17 cellular contexts compared by ENCODE assay signal in genomic region chr5:62288118-62288517, GRCh38. TPM values are rescaled to one million over a fixed set of nuclear protein-coding genes. Genes with fewer than 3 reads are reported as not detected.
A peak's percentile ranks its signal among the peaks of the same experiment; 100 is the strongest.
DNase-seq lines count a peak whose midpoint lies in the region; ATAC-seq lines count a peak whose summit lies in the region.
"Had no signal": no experiment of that assay in that cellular context is flagged by ENCODE, and none has a peak within 500 bp of the region (broad histone marks: within the 10 kb centered on the region; RNA-seq: fewer than 3 reads in every experiment).

No MANE protein-coding gene starts in this region.

- no peak for ATAC-seq in activated CD8-positive, alpha-beta memory T cell treated with anti-CD3 and anti-CD28 coated beads, Interleukin-2, amount 10 ng/mL, durations not matched to agents 7 days and 5 days
- ATAC-seq in left colon: peak; percentile 77

- H3K27ac Mint-ChIP-seq in activated CD8-positive, alpha-beta memory T cell treated with anti-CD3 and anti-CD28 coated beads, Interleukin-2, amount 10 ng/mL, durations not matched to agents 7 days and 5 days: peak overlapping the region; percentile 99
- H3K27ac Mint-ChIP-seq in activated CD4-positive, alpha-beta memory T cell treated with anti-CD3 and anti-CD28 coated beads for 36 hours: peak overlapping the region; percentile 98
- peak overlapping the region; percentile 53 for H3K27ac Mint-ChIP-seq in activated T-helper 1 cell treated with anti-CD3 and anti-CD28 coated beads, Interleukin-12 subunit alpha, Interleukin-12 subunit beta, Interleukin-2, Interleukin-4 antibody, amounts not matched to agents 30 ng/mL and 10 ng/mL and 1 ng/mL, durations not matched to agents 14 hours and 24 hours and 36 hours

- peaks cover 88% of the 10 kb centered on the region for H3K4me1 Mint-ChIP-seq in activated CD8-positive, alpha-beta memory T cell treated with anti-CD3 and anti-CD28 coated beads, Interleukin-2, amount 10 ng/mL, durations not matched to agents 7 days and 5 days
- peaks cover 93% of the 10 kb centered on the region for H3K4me1 Mint-ChIP-seq in activated CD4-positive, alpha-beta memory T cell treated with anti-CD3 and anti-CD28 coated beads for 36 hours (ENCODE audit: low read depth)
- peaks cover 94% of the 10 kb centered on the region for H3K4me1 Mint-ChIP-seq in activated T-helper 1 cell treated with anti-CD3 and anti-CD28 coated beads, Interleukin-12 subunit alpha, Interleukin-12 subunit beta, Interleukin-2, Interleukin-4 antibody, amounts not matched to agents 30 ng/mL and 10 ng/mL and 1 ng/mL, durations not matched to agents 14 hours and 24 hours and 36 hours (ENCODE audit: low read depth)

- POLR2A ChIA-PET in activated CD4-positive, alpha-beta memory T cell treated with anti-CD3 and anti-CD28 coated beads for 36 hours (lab: Charles Lee): interaction anchor here (1.3 to 2.6 kb wide), 2 partner anchors 18 to 21 kb away, joined by 8 to 21 read pairs; partner anchors contain the start of gene KIF2A

- peaks cover 86% of the 10 kb centered on the region for H3K36me3 Mint-ChIP-seq in activated CD8-positive, alpha-beta memory T cell treated with anti-CD3 and anti-CD28 coated beads, Interleukin-2, amount 10 ng/mL, durations not matched to agents 7 days and 5 days
- peaks cover 12% of the 10 kb centered on the region for H3K36me3 Mint-ChIP-seq in activated CD4-positive, alpha-beta memory T cell treated with anti-CD3 and anti-CD28 coated beads for 36 hours
- H3K36me3 Mint-ChIP-seq in activated T-helper 1 cell treated with anti-CD3 and anti-CD28 coated beads, Interleukin-12 subunit alpha, Interleukin-12 subunit beta, Interleukin-2, Interleukin-4 antibody, amounts not matched to agents 30 ng/mL and 10 ng/mL and 1 ng/mL, durations not matched to agents 14 hours and 24 hours and 36 hours (ENCODE audit: low read depth): peaks cover 32% of the 10 kb centered on the region

- H3K4me3 Mint-ChIP-seq in activated CD8-positive, alpha-beta memory T cell treated with anti-CD3 and anti-CD28 coated beads, Interleukin-2, amount 10 ng/mL, durations not matched to agents 7 days and 5 days: no peak overlapping the region
- H3K4me3 Mint-ChIP-seq in activated CD4-positive, alpha-beta memory T cell treated with anti-CD3 and anti-CD28 coated beads for 36 hours: no peak overlapping the region
- no peak overlapping the region for H3K4me3 Mint-ChIP-seq in activated T-helper 1 cell treated with anti-CD3 and anti-CD28 coated beads, Interleukin-12 subunit alpha, Interleukin-12 subunit beta, Interleukin-2, Interleukin-4 antibody, amounts not matched to agents 30 ng/mL and 10 ng/mL and 1 ng/mL, durations not matched to agents 14 hours and 24 hours and 36 hours

- peaks cover 27% of the 10 kb centered on the region for H3K9me3 Mint-ChIP-seq in activated CD8-positive, alpha-beta memory T cell treated with anti-CD3 and anti-CD28 coated beads, Interleukin-2, amount 10 ng/mL, durations not matched to agents 7 days and 5 days (ENCODE audit: low read depth)
- peaks cover 3% of the 10 kb centered on the region for H3K9me3 Mint-ChIP-seq in activated CD4-positive, alpha-beta memory T cell treated with anti-CD3 and anti-CD28 coated beads for 36 hours
- H3K9me3 Mint-ChIP-seq in activated T-helper 1 cell treated with anti-CD3 and anti-CD28 coated beads, Interleukin-12 subunit alpha, Interleukin-12 subunit beta, Interleukin-2, Interleukin-4 antibody, amounts not matched to agents 30 ng/mL and 10 ng/mL and 1 ng/mL, durations not matched to agents 14 hours and 24 hours and 36 hours: peaks cover 46% of the 10 kb centered on the region

- no peaks in the 10 kb centered on the region for H3K27me3 Mint-ChIP-seq in activated CD8-positive, alpha-beta memory T cell treated with anti-CD3 and anti-CD28 coated beads, Interleukin-2, amount 10 ng/mL, durations not matched to agents 7 days and 5 days
- no peaks in the 10 kb centered on the region for H3K27me3 Mint-ChIP-seq in activated CD4-positive, alpha-beta memory T cell treated with anti-CD3 and anti-CD28 coated beads for 36 hours
- peaks cover 1% of the 10 kb centered on the region for H3K27me3 Mint-ChIP-seq in activated T-helper 1 cell treated with anti-CD3 and anti-CD28 coated beads, Interleukin-12 subunit alpha, Interleukin-12 subunit beta, Interleukin-2, Interleukin-4 antibody, amounts not matched to agents 30 ng/mL and 10 ng/mL and 1 ng/mL, durations not matched to agents 14 hours and 24 hours and 36 hours (ENCODE audit: insufficient read depth)

- no peak for DNase-seq in activated CD8-positive, alpha-beta memory T cell treated with anti-CD3 and anti-CD28 coated beads, Interleukin-2, amount 10 ng/mL, durations not matched to agents 7 days and 5 days
- no peak for DNase-seq in activated CD8-positive, alpha-beta memory T cell treated with anti-CD3 and anti-CD28 coated beads, Interleukin-2, amount 50 U/mL, for 4 hours
- DNase-seq in activated CD4-positive, alpha-beta memory T cell treated with anti-CD3 and anti-CD28 coated beads for 36 hours: no peak
- DNase-seq in activated T-helper 1 cell treated with anti-CD3 and anti-CD28 coated beads, Interleukin-12 subunit alpha, Interleukin-12 subunit beta, Interleukin-2, Interleukin-4 antibody, amounts not matched to agents 30 ng/mL and 10 ng/mL and 1 ng/mL, durations not matched to agents 14 hours and 24 hours and 36 hours (ENCODE audit: low spot score): no peak
- DNase-seq in left colon: no peak
- no peak for DNase-seq in NCI-H345 treated with DMSO at 0.1 percent for 48 hours (lab: John Stamatoyannopoulos, UW; ENCODE audit: unreplicated experiment)
- no peak for DNase-seq in HCEC 1CT
- DNase-seq: Calu3, DND-41, Karpas-422, NCI-H1092, NCI-H1436, NCI-H187, NCI-H2171 treated with DMSO at 0.1 percent for 48 hours, NCI-H446, NCI-H524 treated with DMSO at 0.1 percent for 48 hours, NCI-H774 had no signal

- CTCF ChIA-PET in activated CD8-positive, alpha-beta memory T cell treated with anti-CD3 and anti-CD28 coated beads, Interleukin-2, amount 10 ng/mL, durations not matched to agents 7 days and 5 days (lab: Charles Lee): interaction anchor here (0.7 to 3.6 kb wide), 6 partner anchors 9 to 64 kb away, joined by 3 to 11 read pairs (median 5); partner anchors contain the start of gene KIF2A
- CTCF ChIA-PET in activated CD4-positive, alpha-beta memory T cell treated with anti-CD3 and anti-CD28 coated beads for 36 hours (lab: Charles Lee): interaction anchor here (1.3 to 1.7 kb wide), 2 partner anchors 18 to 64 kb away, joined by 7 to 8 read pairs; partner anchors contain the start of gene KIF2A

- intact Hi-C loops in activated CD4-positive, alpha-beta memory T cell treated with anti-CD3 and anti-CD28 coated beads for 36 hours (cut with micrococcal nuclease): loop anchor here (5.0 kb wide), 1 partner anchor 956 kb away; the partner anchor contains the start of gene ZSWIM6
- intact Hi-C loops in activated T-helper 1 cell treated with anti-CD3 and anti-CD28 coated beads, Interleukin-12 subunit alpha, Interleukin-12 subunit beta, Interleukin-2, Interleukin-4 antibody, amounts not matched to agents 30 ng/mL and 10 ng/mL and 1 ng/mL, durations not matched to agents 14 hours and 24 hours and 36 hours (cut with micrococcal nuclease): loop anchor here (5.0 to 10.0 kb wide), 3 partner anchors 289 to 1123 kb away; partner anchors contain the start of genes LRRC70, SMIM15 and ZSWIM6
- intact Hi-C loops in left colon (cut with DNase I, micrococcal nuclease): no loop called here

RNA-seq across cellular contexts. Expression of gene KIF2A, which starts 17.9 kb away (rescaled TPM):
- total RNA-seq in activated CD8-positive, alpha-beta memory T cell treated with anti-CD3 and anti-CD28 coated beads, Interleukin-2, amount 10 ng/mL, durations not matched to agents 7 days and 5 days: 100 to 1,000 TPM; 194 to 225 TPM
- total RNA-seq in activated CD4-positive, alpha-beta memory T cell treated with anti-CD3 and anti-CD28 coated beads for 36 hours: 100 to 1,000 TPM; 209 TPM
- total RNA-seq in activated T-helper 1 cell treated with anti-CD3 and anti-CD28 coated beads, Interleukin-12 subunit alpha, Interleukin-12 subunit beta, Interleukin-2, Interleukin-4 antibody, amounts not matched to agents 30 ng/mL and 10 ng/mL and 1 ng/mL, durations not matched to agents 14 hours and 24 hours and 36 hours: 235 and 240 TPM in 2 replicates
- total RNA-seq in left colon: 10 to 100 TPM; 30.6 to 46.9 TPM

Comparison
In these comparisons a context has a peak if more than half of its experiments do, and no peak if none do; other contexts are left out.
1. intact Hi-C loops: an anchor here in activated CD4-positive, alpha-beta memory T cell treated with anti-CD3 and anti-CD28 coated beads for 36 hours (5.0 kb wide) and activated T-helper 1 cell treated with anti-CD3 and anti-CD28 coated beads, Interleukin-12 subunit alpha, Interleukin-12 subunit beta, Interleukin-2, Interleukin-4 antibody, amounts not matched to agents 30 ng/mL and 10 ng/mL and 1 ng/mL, durations not matched to agents 14 hours and 24 hours and 36 hours (5.0 to 10.0 kb wide); none called in left colon.